9 cellular contexts compared by ENCODE assay signal in the genomic region with DNA sequence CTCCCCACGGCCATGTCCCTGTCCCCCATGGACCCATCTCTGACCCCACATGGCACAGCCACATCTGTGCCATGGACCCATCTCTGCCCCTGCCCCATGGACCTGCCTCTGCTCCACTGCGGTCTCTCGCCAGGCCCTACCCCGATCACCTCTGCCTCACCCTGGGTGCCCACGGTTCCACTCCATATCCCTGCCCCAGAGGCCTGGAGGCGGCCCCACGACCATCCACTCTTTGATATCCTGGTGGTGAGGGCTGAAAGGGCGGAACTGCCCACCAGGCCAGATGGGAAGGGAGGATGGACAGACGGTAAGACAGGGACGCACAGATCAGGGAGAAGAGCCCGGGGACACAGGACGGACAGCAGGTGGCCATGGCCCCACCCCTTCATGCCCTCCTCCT. TPM values are rescaled to one million over a fixed set of nuclear protein-coding genes. Genes with fewer than 3 reads are reported as not detected.
A peak's percentile ranks its signal among the peaks of the same experiment; 100 is the strongest.
DNase-seq lines count a peak whose midpoint lies in the region; ATAC-seq and TF ChIP-seq lines count a peak whose summit lies in the region.
"Had no signal": no experiment of that assay in that cellular context is flagged by ENCODE, and none has a peak within 500 bp of the region (broad histone marks: within the 10 kb centered on the region; RNA-seq: fewer than 3 reads in every experiment).

No MANE protein-coding gene starts in this region.

- no peaks in the 10 kb centered on the region for H3K9me3 Mint-ChIP-seq in Calu3 (ENCODE audit: low read depth, unreplicated experiment)
- no peaks in the 10 kb centered on the region for H3K9me3 Mint-ChIP-seq in neural progenitor cell
- H3K9me3 Mint-ChIP-seq: activated T-helper 17 cell treated with anti-CD3 and anti-CD28 coated beads, Interleukin-2, amount 50 U/mL, for 72 hours had no signal

- peaks cover 13% of the 10 kb centered on the region for H3K4me1 Mint-ChIP-seq in Calu3 (ENCODE audit: low read depth, unreplicated experiment)
- peaks cover 19% of the 10 kb centered on the region for H3K4me1 Mint-ChIP-seq in neural progenitor cell

- H3K27me3 ChIP-seq in NT2/D1 (ENCODE audit: insufficient read depth, insufficient read length): no peaks in the 10 kb centered on the region
- peaks cover 4% of the 10 kb centered on the region for H3K27me3 ChIP-seq in neural progenitor cell

- CTCF ChIA-PET in Calu3 (lab: Charles Lee): no interaction called here

- ATAC-seq in HG03378 (IDR thresholded peaks at IDR 0.05; ENCODE audit: unreplicated experiment) (no peak), GM21786 (IDR thresholded peaks at IDR 0.05; ENCODE audit: unreplicated experiment) (no peak), HG03432 (IDR thresholded peaks at IDR 0.05; ENCODE audit: unreplicated experiment) (no peak)

- H3K4me1 ChIP-seq in NT2/D1 (ENCODE audit: insufficient read depth, insufficient read length) (peaks cover 36% of the 10 kb centered on the region), neural progenitor cell (peaks cover 22% of the 10 kb centered on the region)

- H3K36me3 ChIP-seq in NT2/D1 (ENCODE audit: insufficient read depth, insufficient read length, low read length): peaks cover 43% of the 10 kb centered on the region
- H3K36me3 ChIP-seq in neural progenitor cell: no peaks in the 10 kb centered on the region

- peak overlapping the region; percentile 65 for H3K4me2 ChIP-seq in neural progenitor cell

- H3K27ac Mint-ChIP-seq in Calu3 (ENCODE audit: unreplicated experiment) (peak overlapping the region; percentile 62), neural progenitor cell (no peak overlapping the region)

- peaks cover 16% of the 10 kb centered on the region for H4K20me1 ChIP-seq in neural progenitor cell (ENCODE audit: low read depth)

- H3K4me3 ChIP-seq in NT2/D1 (ENCODE audit: insufficient read length, low read depth): no peak overlapping the region
- peak overlapping the region; percentile 10 for H3K4me3 ChIP-seq in neural progenitor cell

- no peak overlapping the region for H3K27ac ChIP-seq in neural progenitor cell

- no peak for TF ChIP-seq CTCF in Calu3 (IDR thresholded peaks at IDR 0.05; ENCODE audit: unreplicated experiment)
- no peak for TF ChIP-seq CTCF in neural progenitor cell (IDR thresholded peaks at IDR 0.05)

- H3K79me2 ChIP-seq in neural progenitor cell (ENCODE audit: low read depth): no peaks in the 10 kb centered on the region

- no peak overlapping the region for H3K4me3 Mint-ChIP-seq in Calu3 (ENCODE audit: low read depth, unreplicated experiment)
- peak overlapping the region; percentile 55 for H3K4me3 Mint-ChIP-seq in neural progenitor cell

- H3K9ac ChIP-seq in NT2/D1 (ENCODE audit: insufficient read length, low read depth): peak overlapping the region; percentile 39
- no peak overlapping the region for H3K9ac ChIP-seq in neural progenitor cell

- H3K36me3 Mint-ChIP-seq in Calu3 (ENCODE audit: insufficient read depth, unreplicated experiment) (peaks cover 66% of the 10 kb centered on the region), neural progenitor cell (peaks cover 4% of the 10 kb centered on the region)

- H3K9me3 ChIP-seq in NT2/D1 (ENCODE audit: insufficient read depth, low read length): no peaks in the 10 kb centered on the region
- no peaks in the 10 kb centered on the region for H3K9me3 ChIP-seq in neural progenitor cell (ENCODE audit: low read depth)

- intact Hi-C loops in Calu3 (cut with micrococcal nuclease; ENCODE audit: unreplicated experiment): no loop called here

- H3K27me3 Mint-ChIP-seq in Calu3 (ENCODE audit: unreplicated experiment) (no peaks in the 10 kb centered on the region), neural progenitor cell (ENCODE audit: insufficient read depth, low read depth) (peaks cover 11% of the 10 kb centered on the region)

- no peak for DNase-seq in Calu3
- DNase-seq in NT2/D1 (ENCODE audit: low read depth, low spot score): no peak
- peak; percentile 18 for DNase-seq in epidermal melanocyte (ENCODE audit: insufficient read length, low spot score)
- no peak for DNase-seq in neural progenitor cell (ENCODE audit: low spot score)
- no peak for DNase-seq in NCI-H1417 treated with DMSO at 0.1 percent for 48 hours (lab: John Stamatoyannopoulos, UW)

- no peak overlapping the region for H2AFZ ChIP-seq in neural progenitor cell (replicated peaks)

- BruUV-seq in Calu3 (replicated peaks; lab: Mats Ljungman, UMichigan): no TSS peak

- peaks cover 18% of the 10 kb centered on the region for H3F3A ChIP-seq in neural progenitor cell (ENCODE audit: low read depth)

RNA-seq across cellular contexts. Expression of gene PTGER1, which starts 0.3 kb away (rescaled TPM):
- 1.2 and 1.3 TPM in 2 replicates for total RNA-seq in Calu3 (2022)
- total RNA-seq in neural progenitor cell (ENCODE audit: low replicate concordance): not detected in 2 replicates

RNA-seq across cellular contexts. Expression of gene GIPC1, which starts 21.1 kb away (rescaled TPM):
- total RNA-seq in Calu3 (2022): 134 and 139 TPM in 2 replicates
- total RNA-seq in neural progenitor cell (ENCODE audit: low replicate concordance): 23.6 and 83.6 TPM in 2 replicates

RNA-seq across cellular contexts. Expression of gene PKN1, which starts 41.7 kb away (rescaled TPM):
- total RNA-seq in Calu3 (2022) (138 and 139 TPM in 2 replicates), neural progenitor cell (ENCODE audit: low replicate concordance) (29.0 and 98.6 TPM in 2 replicates)

RNA-seq across cellular contexts. Expression of gene DNAJB1, which starts 43.4 kb away (rescaled TPM):
- total RNA-seq in Calu3 (2022) (159 and 161 TPM in 2 replicates), neural progenitor cell (ENCODE audit: low replicate concordance) (61.4 and 61.9 TPM in 2 replicates)

RNA-seq across cellular contexts. Expression of gene TECR, which starts 54.6 kb away (rescaled TPM):
- total RNA-seq in Calu3 (2022) (136 and 162 TPM in 2 replicates), neural progenitor cell (ENCODE audit: low replicate concordance) (41.9 and 96.4 TPM in 2 replicates)
